11 cellular contexts compared by ENCODE assay signal in the genomic region with DNA sequence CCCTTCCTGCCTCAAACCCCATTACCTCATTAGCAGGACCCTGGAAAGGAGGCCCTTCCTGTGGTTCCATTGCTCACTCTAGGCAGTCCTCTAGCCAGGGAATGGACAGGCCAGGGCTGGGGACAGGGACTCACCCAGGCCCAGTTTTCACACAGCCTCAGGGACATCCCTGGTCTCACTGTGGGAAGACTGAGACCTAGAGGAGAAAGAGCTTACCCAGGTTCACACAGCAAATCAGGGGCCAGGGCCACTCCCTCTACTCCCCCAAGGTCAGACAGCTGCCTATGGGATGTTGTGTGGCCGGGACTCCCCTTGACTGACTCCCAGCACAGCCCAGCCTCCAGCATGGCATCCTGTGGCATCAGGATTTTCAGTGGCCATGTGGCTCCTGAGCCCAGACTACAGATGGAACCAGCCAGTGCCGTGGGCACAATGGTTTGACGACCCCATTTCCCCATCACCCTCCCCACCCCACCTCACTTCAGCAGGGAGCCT. TPM values are rescaled to one million over a fixed set of nuclear protein-coding genes. Genes with fewer than 3 reads are reported as not detected.
A peak's percentile ranks its signal among the peaks of the same experiment; 100 is the strongest.
DNase-seq lines count a peak whose midpoint lies in the region; ATAC-seq, FAIRE-seq and TF ChIP-seq lines count a peak whose summit lies in the region.
"Had no signal": no experiment of that assay in that cellular context is flagged by ENCODE, and none has a peak within 500 bp of the region (broad histone marks: within the 10 kb centered on the region; RNA-seq: fewer than 3 reads in every experiment).

No MANE protein-coding gene starts in this region.

- H3K4me2 ChIP-seq in BLaER1 treated with 17β-estradiol and CSF1 and Interleukin-3, amounts not matched to agents 10 nM and 100 nM = peak overlapping the region; percentile 75 to 99 (median 94)

- H3K4me3 ChIP-seq in BLaER1 treated with 17β-estradiol and CSF1 and Interleukin-3, amounts not matched to agents 10 nM and 100 nM = peak overlapping the region in 7 of 10 experiments; percentile 31 to 50 (median 38); a peak in 12 of 20 replicates
- peak overlapping the region; percentile 73 for H3K4me3 ChIP-seq in naive thymus-derived CD4-positive, alpha-beta T cell (ENCODE audit: low read length)
- no peak overlapping the region for H3K4me3 ChIP-seq in endodermal cell (ENCODE audit: low read length)

- H3K36me3 Mint-ChIP-seq in activated naive CD8-positive, alpha-beta T cell treated with anti-CD3 and anti-CD28 coated beads for 36 hours = no peaks in the 10 kb centered on the region
- no peaks in the 10 kb centered on the region for H3K36me3 Mint-ChIP-seq in naive thymus-derived CD4-positive, alpha-beta T cell
- no peaks in the 10 kb centered on the region for H3K36me3 Mint-ChIP-seq in endodermal cell (ENCODE audit: low read depth)
- H3K36me3 Mint-ChIP-seq: CD14-positive monocyte had no signal

- DNase-seq in GM19239 (ENCODE audit: insufficient read length, low spot score) = peak; percentile 20
- DNase-seq in activated naive CD8-positive, alpha-beta T cell treated with anti-CD3 and anti-CD28 coated beads for 36 hours = no peak
- DNase-seq in naive thymus-derived CD4-positive, alpha-beta T cell = no peak
- DNase-seq in NCI-H1436 (lab: John Stamatoyannopoulos, UW) = no peak
- no peak for DNase-seq in endodermal cell
- DNase-seq: NCI-H446 treated with DMSO at 0.1 percent for 48 hours had no signal

- H3K27me3 ChIP-seq in BLaER1 treated with 17β-estradiol and CSF1 and Interleukin-3, amounts not matched to agents 10 nM and 100 nM = peaks cover 0 to 12% (median 0%) of the 10 kb centered on the region in 11 experiments; a peak in 2 of 22 replicates
- no peaks in the 10 kb centered on the region for H3K27me3 ChIP-seq in naive thymus-derived CD4-positive, alpha-beta T cell (ENCODE audit: control insufficient read depth in 2 of 2, insufficient read depth in 2 of 2, low read length in 2 of 2)
- no peaks in the 10 kb centered on the region for H3K27me3 ChIP-seq in endodermal cell (ENCODE audit: control insufficient read depth, insufficient read depth, low read length, poor library complexity, severe bottlenecking)

- H3K27me3 Mint-ChIP-seq in activated naive CD8-positive, alpha-beta T cell treated with anti-CD3 and anti-CD28 coated beads for 36 hours = no peaks in the 10 kb centered on the region
- no peaks in the 10 kb centered on the region for H3K27me3 Mint-ChIP-seq in naive thymus-derived CD4-positive, alpha-beta T cell
- no peaks in the 10 kb centered on the region for H3K27me3 Mint-ChIP-seq in endodermal cell (ENCODE audit: insufficient read depth)

- intact Hi-C loops in naive thymus-derived CD4-positive, alpha-beta T cell (cut with micrococcal nuclease) = loop anchor here (1.0 to 5.0 kb wide), 3 partner anchors 49 to 325 kb away; partner anchors contain the start of genes ADAMTS7 (in 1 of the 2) and IREB2 (in 1 of the 2)

- CTCF ChIA-PET in naive thymus-derived CD4-positive, alpha-beta T cell (lab: Charles Lee) = no interaction called here

- peak overlapping the region in 9 of 11 experiments; percentile 68 to 85 (median 78); a peak in 18 of 22 replicates for H3K9ac ChIP-seq in BLaER1 treated with 17β-estradiol and CSF1 and Interleukin-3, amounts not matched to agents 10 nM and 100 nM
- no peak overlapping the region for H3K9ac ChIP-seq in endodermal cell (ENCODE audit: extremely low read depth, low read length, poor library complexity, severe bottlenecking)

- no peak for ATAC-seq in naive thymus-derived CD4-positive, alpha-beta T cell
- ATAC-seq in HG02759 (IDR thresholded peaks at IDR 0.05; ENCODE audit: unreplicated experiment) = no peak
- no peak for ATAC-seq in GM21528 (IDR thresholded peaks at IDR 0.05; ENCODE audit: low FRiP score, unreplicated experiment)

- H3K4me1 Mint-ChIP-seq in activated naive CD8-positive, alpha-beta T cell treated with anti-CD3 and anti-CD28 coated beads for 36 hours = peaks cover 13% of the 10 kb centered on the region
- H3K4me1 Mint-ChIP-seq in naive thymus-derived CD4-positive, alpha-beta T cell = peaks cover 9 to 35% (median 27%) of the 10 kb centered on the region in 7 donors
- no peaks in the 10 kb centered on the region for H3K4me1 Mint-ChIP-seq in endodermal cell

- H3K4me1 ChIP-seq in BLaER1 treated with 17β-estradiol and CSF1 and Interleukin-3, amounts not matched to agents 10 nM and 100 nM = peaks cover 84 to 98% (median 94%) of the 10 kb centered on the region in 10 experiments
- peaks cover 15 to 22% of the 10 kb centered on the region in 2 donors for H3K4me1 ChIP-seq in naive thymus-derived CD4-positive, alpha-beta T cell (ENCODE audit: control insufficient read depth in 2 of 2, insufficient read depth in 2 of 2, low read length in 2 of 2)
- H3K4me1 ChIP-seq in endodermal cell (ENCODE audit: control insufficient read depth, insufficient read depth, low read length) = no peaks in the 10 kb centered on the region

- POLR2A ChIA-PET in naive thymus-derived CD4-positive, alpha-beta T cell (lab: Charles Lee) = interaction anchor here (1.5 to 2.1 kb wide), 2 partner anchors 111 to 496 kb away, joined by 3 to 12 read pairs; partner anchors contain the start of gene MORF4L1

- H3K27ac Mint-ChIP-seq in activated naive CD8-positive, alpha-beta T cell treated with anti-CD3 and anti-CD28 coated beads for 36 hours = peak overlapping the region; percentile 86
- H3K27ac Mint-ChIP-seq in naive thymus-derived CD4-positive, alpha-beta T cell = peak overlapping the region; percentile 84 to 93 (median 90)
- H3K27ac Mint-ChIP-seq in endodermal cell = no peak overlapping the region
- H3K27ac Mint-ChIP-seq: CD14-positive monocyte, nephron progenitor cell had no signal

- 96% methylated on average over 3 of the region's 3 CpGs; no CpG with 5 or more reads in 1 of the 2 experiments for WGBS in endodermal cell (ENCODE audit: insufficient coverage in 1 of 2, insufficient read length in 1 of 2), 2 experiments

- no peaks in the 10 kb centered on the region for H3K9me3 Mint-ChIP-seq in activated naive CD8-positive, alpha-beta T cell treated with anti-CD3 and anti-CD28 coated beads for 36 hours
- no peaks in the 10 kb centered on the region for H3K9me3 Mint-ChIP-seq in naive thymus-derived CD4-positive, alpha-beta T cell
- H3K9me3 Mint-ChIP-seq in endodermal cell = no peaks in the 10 kb centered on the region
- H3K9me3 Mint-ChIP-seq: CD14-positive monocyte, nephron progenitor cell had no signal

- no peak for TF ChIP-seq CTCF in endodermal cell (conservative IDR thresholded peaks at IDR 0.05)

- peak overlapping the region in 10 of 11 experiments; percentile 69 to 98 (median 89); a peak in 21 of 22 replicates for H3K27ac ChIP-seq in BLaER1 treated with 17β-estradiol and CSF1 and Interleukin-3, amounts not matched to agents 10 nM and 100 nM
- peak overlapping the region; percentile 67 for H3K27ac ChIP-seq in naive thymus-derived CD4-positive, alpha-beta T cell (ENCODE audit: low read depth, low read length)
- H3K27ac ChIP-seq in endodermal cell (ENCODE audit: low read depth, low read length) = no peak overlapping the region

- no peaks in the 10 kb centered on the region for H3K36me3 ChIP-seq in BLaER1 treated with 17β-estradiol and CSF1 and Interleukin-3, amounts not matched to agents 10 nM and 100 nM
- no peaks in the 10 kb centered on the region for H3K36me3 ChIP-seq in naive thymus-derived CD4-positive, alpha-beta T cell (ENCODE audit: control insufficient read depth in 2 of 3, insufficient read depth in 3 of 3, low read length in 3 of 3)
- H3K36me3 ChIP-seq in endodermal cell (ENCODE audit: control insufficient read depth, insufficient read depth, low read length) = no peaks in the 10 kb centered on the region

- no peak for FAIRE-seq in GM19239 (lab: Jason Lieb, UNC)

- no peaks in the 10 kb centered on the region for H4K20me1 ChIP-seq in BLaER1 treated with 17β-estradiol and CSF1 and Interleukin-3, amounts not matched to agents 10 nM and 100 nM

- H3K4me3 Mint-ChIP-seq in activated naive CD8-positive, alpha-beta T cell treated with anti-CD3 and anti-CD28 coated beads for 36 hours = peak overlapping the region; percentile 42
- H3K4me3 Mint-ChIP-seq in naive thymus-derived CD4-positive, alpha-beta T cell = peak overlapping the region; percentile 44 to 76 (median 72)
- no peak overlapping the region for H3K4me3 Mint-ChIP-seq in endodermal cell
- H3K4me3 Mint-ChIP-seq: CD14-positive monocyte, nephron progenitor cell had no signal

- no peaks in the 10 kb centered on the region for H3K9me3 ChIP-seq in BLaER1 treated with 17β-estradiol and CSF1 and Interleukin-3, amounts not matched to agents 10 nM and 100 nM (replicated peaks in 1 of 11)
- no peaks in the 10 kb centered on the region for H3K9me3 ChIP-seq in naive thymus-derived CD4-positive, alpha-beta T cell (ENCODE audit: control insufficient read depth in 2 of 3, low read length in 3 of 3)
- H3K9me3 ChIP-seq in endodermal cell (ENCODE audit: control insufficient read depth, low read length) = no peaks in the 10 kb centered on the region

RNA-seq across cellular contexts. Expression of gene ADAMTS7, which starts 49.3 kb away (rescaled TPM):
- total RNA-seq in activated naive CD8-positive, alpha-beta T cell treated with anti-CD3 and anti-CD28 coated beads for 36 hours = under 1 TPM; 0.10 to 0.21 TPM
- total RNA-seq in naive thymus-derived CD4-positive, alpha-beta T cell = 1 to 10 TPM in 1 of 5 experiments, not detected in 4; 1.5 TPM
- not detected for polyA plus RNA-seq in naive thymus-derived CD4-positive, alpha-beta T cell
- total RNA-seq in endodermal cell = 10 to 100 TPM; 55.8 to 67.1 TPM
- polyA plus RNA-seq in endodermal cell (2013, experiment 1 of 2) = 58.8 TPM
- 53.4 TPM for polyA plus RNA-seq in endodermal cell (2013, experiment 2 of 2)
- polyA plus RNA-seq: CD14-positive monocyte had no signal

Comparison
In these comparisons a context has a peak if more than half of its experiments do, and no peak if none do; other contexts are left out.
1. RNA of gene ADAMTS7, which starts 49.3 kb away (total RNA-seq): 55.8 to 67.1 TPM in endodermal cell; 0.10 to 0.21 TPM in activated naive CD8-positive, alpha-beta T cell treated with anti-CD3 and anti-CD28 coated beads for 36 hours and 1.5 TPM in naive thymus-derived CD4-positive, alpha-beta T cell; every median in the first group is over 10 times any median in the second.